12 cellular contexts compared by ENCODE assay signal in genomic region chr12:75750950-75751349, GRCh38.
DNase-seq lines count a peak whose midpoint lies in the region; ATAC-seq, FAIRE-seq and TF ChIP-seq lines count a peak whose summit lies in the region.
"Had no signal": no experiment of that assay in that cellular context is flagged by ENCODE, and none has a peak within 500 bp of the region (broad histone marks: within the 10 kb centered on the region; RNA-seq: fewer than 3 reads in every experiment).

No MANE protein-coding gene starts in this region.

- TF ChIP-seq POLR2A in GM12891 (IDR thresholded peaks at IDR 0.05; ENCODE audit: low read depth, low read length): no peak

- TF ChIP-seq CTCF in AG10803 (conservative IDR thresholded peaks at IDR 0.05; ENCODE audit: low read length): no peak
- TF ChIP-seq CTCF in fibroblast of mammary gland (conservative IDR thresholded peaks at IDR 0.05; ENCODE audit: control insufficient read depth, insufficient read depth, low read depth, low read length): no peak
- no peak for TF ChIP-seq CTCF in nephron (IDR thresholded peaks at IDR 0.05; ENCODE audit: unreplicated experiment in 3 of 3)

- DNase-seq in AG10803 (ENCODE audit: low read depth): peak; percentile 58
- peak; percentile 58 for DNase-seq in RPMI7951 (ENCODE audit: low read depth)
- DNase-seq in fibroblast of mammary gland (ENCODE audit: low read depth): peak; percentile 89
- DNase-seq in stimulated activated CD4-positive, alpha-beta T cell treated with anti-CD3 and anti-CD28 coated beads, Interleukin-1b, Interleukin-23, amount 100 ng/mL, for 48 hours: no peak
- no peak for DNase-seq in NCI-H1930 (lab: John Stamatoyannopoulos, UW)
- no peak for DNase-seq in GM12891 (ENCODE audit: insufficient read length, low spot score)
- DNase-seq: natural killer cell, NCI-H524 treated with DMSO at 0.1 percent for 48 hours, uterus had no signal

- ATAC-seq in HG03025 (IDR thresholded peaks at IDR 0.05; ENCODE audit: low FRiP score, unreplicated experiment): no peak
- ATAC-seq: natural killer cell had no signal

- no peaks in the 10 kb centered on the region for H3K27me3 Mint-ChIP-seq in nephron (ENCODE audit: low read depth)

- peaks cover 3% of the 10 kb centered on the region for H3K9me3 Mint-ChIP-seq in nephron
- H3K9me3 Mint-ChIP-seq: natural killer cell had no signal

- H3K27ac Mint-ChIP-seq in nephron: peak overlapping the region in 2 of 3 experiments; percentile 54 to 89
- H3K27ac Mint-ChIP-seq: CD14-positive monocyte, natural killer cell had no signal

- FAIRE-seq in GM12891 (lab: Jason Lieb, UNC): no peak

- H3K4me1 Mint-ChIP-seq in nephron: peaks cover 7% of the 10 kb centered on the region
- H3K4me1 Mint-ChIP-seq: CD14-positive monocyte had no signal

- H3K4me3 ChIP-seq in AG10803 (ENCODE audit: low read length) (no peak overlapping the region), fibroblast of mammary gland (ENCODE audit: control insufficient read depth, low read depth, low read length) (no peak overlapping the region)
- H3K4me3 ChIP-seq: uterus had no signal

- H3K36me3 Mint-ChIP-seq in nephron (ENCODE audit: low read depth): no peaks in the 10 kb centered on the region
- H3K36me3 Mint-ChIP-seq: CD14-positive monocyte, natural killer cell had no signal

- H3K4me3 Mint-ChIP-seq in nephron: no peak overlapping the region
- H3K4me3 Mint-ChIP-seq: CD14-positive monocyte, natural killer cell had no signal

TF ChIP-seq in GM12891, 5 proteins besides CTCF, POLR2A, EP300 and RAD21:
- TF ChIP-seq PAX5 (IDR thresholded peaks at IDR 0.05; ENCODE audit: insufficient read depth, low read length, severe bottlenecking) (no peak), POU2F2 (IDR thresholded peaks at IDR 0.05; ENCODE audit: low read depth, low read length) (no peak), POLR2AphosphoS5 (IDR thresholded peaks at IDR 0.05; ENCODE audit: low read depth, low read length) (no peak), TAF1 (IDR thresholded peaks at IDR 0.05; ENCODE audit: low read depth, low read length) (no peak), SPI1 (IDR thresholded peaks at IDR 0.05; ENCODE audit: low read depth, low read length) (no peak)
TF ChIP-seq in GM12891: peak in this region for 0.

Comparison
In these comparisons a context has a peak if more than half of its experiments do, and no peak if none do; other contexts are left out.
1. DNase-seq: peak in AG10803 (single experiment), RPMI7951 (single experiment) and fibroblast of mammary gland (single experiment); none in stimulated activated CD4-positive, alpha-beta T cell treated with anti-CD3 and anti-CD28 coated beads, Interleukin-1b, Interleukin-23, amount 100 ng/mL, for 48 hours (single experiment), NCI-H1930 (0 of 2) and GM12891 (single experiment).